13 cellular contexts compared by ENCODE assay signal in genomic region chr18:41771971-41772370, GRCh38.
"Had no signal": no experiment of that assay in that cellular context is flagged by ENCODE, and none has a peak within 500 bp of the region (broad histone marks: within the 10 kb centered on the region; RNA-seq: fewer than 3 reads in every experiment).

No MANE protein-coding gene starts in this region.

- DNase-seq: activated CD4-positive, CD25-positive, alpha-beta regulatory T cell treated with anti-CD3 and anti-CD28 coated beads, Interleukin-2, amount 50 U/mL, for 72 hours; activated naive CD4-positive, alpha-beta T cell treated with Interleukin-2 at 50 U/mL for 16 hours; activated naive CD8-positive, alpha-beta T cell treated with anti-CD3 and anti-CD28 coated beads, Interleukin-2, amount 50 U/mL, for 24 hours; hypothalamus; lower lobe of right lung; midbrain; sigmoid colon; spleen; stimulated activated naive CD8-positive, alpha-beta T cell treated with anti-CD3 and anti-CD28 coated beads, Interleukin-15, amount 100 ng/mL, for 72 hours; T-helper 1 cell; T1000; upper lobe of left lung had no signal

- H3K27ac ChIP-seq: lower lobe of right lung, sigmoid colon, spleen, upper lobe of left lung had no signal

- ATAC-seq: activated naive CD8-positive, alpha-beta T cell treated with anti-CD3 and anti-CD28 coated beads, Interleukin-2, amount 50 U/mL, for 24 hours; lower lobe of right lung; stimulated activated naive CD8-positive, alpha-beta T cell treated with anti-CD3 and anti-CD28 coated beads, Interleukin-15, amount 100 ng/mL, for 72 hours had no signal

- H3K4me1 Mint-ChIP-seq: activated naive CD8-positive, alpha-beta T cell treated with anti-CD3 and anti-CD28 coated beads, Interleukin-2, amount 50 U/mL, for 24 hours; neural crest cell; stimulated activated naive CD8-positive, alpha-beta T cell treated with anti-CD3 and anti-CD28 coated beads, Interleukin-15, amount 100 ng/mL, for 72 hours had no signal

- H3K27me3 ChIP-seq: sigmoid colon, spleen, upper lobe of left lung had no signal

- H3K4me1 ChIP-seq: lower lobe of right lung, sigmoid colon, spleen, upper lobe of left lung had no signal

- H3K27ac Mint-ChIP-seq: activated naive CD8-positive, alpha-beta T cell treated with anti-CD3 and anti-CD28 coated beads, Interleukin-2, amount 50 U/mL, for 24 hours; stimulated activated naive CD8-positive, alpha-beta T cell treated with anti-CD3 and anti-CD28 coated beads, Interleukin-15, amount 100 ng/mL, for 72 hours had no signal

- H3K9me3 ChIP-seq: lower lobe of right lung, sigmoid colon, spleen, upper lobe of left lung had no signal

- H3K36me3 ChIP-seq: lower lobe of right lung, sigmoid colon, spleen, upper lobe of left lung had no signal

- H3K9me3 Mint-ChIP-seq: neural crest cell; stimulated activated naive CD8-positive, alpha-beta T cell treated with anti-CD3 and anti-CD28 coated beads, Interleukin-15, amount 100 ng/mL, for 72 hours had no signal

- H3K4me3 Mint-ChIP-seq: activated naive CD8-positive, alpha-beta T cell treated with anti-CD3 and anti-CD28 coated beads, Interleukin-2, amount 50 U/mL, for 24 hours; neural crest cell; stimulated activated naive CD8-positive, alpha-beta T cell treated with anti-CD3 and anti-CD28 coated beads, Interleukin-15, amount 100 ng/mL, for 72 hours had no signal

- H3K27me3 Mint-ChIP-seq: activated naive CD8-positive, alpha-beta T cell treated with anti-CD3 and anti-CD28 coated beads, Interleukin-2, amount 50 U/mL, for 24 hours had no signal

- H3K4me3 ChIP-seq: lower lobe of right lung, sigmoid colon, spleen, upper lobe of left lung had no signal
